ENCODE assay signal across 8 cellular contexts in the genomic region with DNA sequence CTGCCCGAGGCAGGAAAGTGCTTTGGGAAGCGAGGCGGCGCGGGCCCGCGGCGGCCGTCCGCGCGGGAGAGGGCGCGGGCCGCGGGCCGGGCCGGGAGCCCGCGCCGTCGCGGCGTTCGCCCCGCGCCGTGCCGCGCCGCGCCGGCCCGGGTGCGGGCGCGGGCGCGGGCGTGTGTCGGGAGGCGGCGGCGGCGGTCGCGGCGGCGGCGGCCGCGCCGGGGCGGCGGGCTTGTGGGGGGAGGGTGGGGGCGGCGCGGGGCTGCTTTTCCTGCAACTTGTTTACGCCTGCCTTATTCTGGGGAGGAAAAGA. TPM values are rescaled to one million over a fixed set of nuclear protein-coding genes. Genes with fewer than 3 reads are reported as not detected.
DNase-seq lines count a peak whose midpoint lies in the region; ATAC-seq and TF ChIP-seq lines count a peak whose summit lies in the region.

No MANE protein-coding gene starts in this region.

- H3K36me3 ChIP-seq in MG63 (no peaks in the 10 kb centered on the region), neuron (ENCODE audit: insufficient read depth, low read length) (no peaks in the 10 kb centered on the region)

- intact Hi-C loops in posterior vena cava (cut with DNase I): loop anchor here in 1 of 2 donors (10.0 kb wide), 1 partner anchor 425 kb away; no protein-coding TSS in a partner anchor

- peaks cover 21% of the 10 kb centered on the region for H3K4me1 Mint-ChIP-seq in endothelial cell (ENCODE audit: unreplicated experiment)

- peaks cover 9% of the 10 kb centered on the region for H3K36me3 Mint-ChIP-seq in endothelial cell (ENCODE audit: low read depth, unreplicated experiment)

- H3K4me1 ChIP-seq in neuron (ENCODE audit: insufficient read depth, low read length): peaks cover 9% of the 10 kb centered on the region

- ATAC-seq in GM18519 (IDR thresholded peaks at IDR 0.05; ENCODE audit: low FRiP score, unreplicated experiment) (no peak), esophagus mucosa (no peak)

- peak overlapping the region; percentile 89 for H2AFZ ChIP-seq in neuron (ENCODE audit: low read depth, low read length)

- H3K9me3 ChIP-seq in MG63 (no peaks in the 10 kb centered on the region), neuron (ENCODE audit: low read length) (no peaks in the 10 kb centered on the region)

- H3K27me3 ChIP-seq in MG63 (no peaks in the 10 kb centered on the region), neuron (ENCODE audit: insufficient read depth, low read length) (no peaks in the 10 kb centered on the region)

- no peak overlapping the region for H3K4me3 Mint-ChIP-seq in endothelial cell (ENCODE audit: unreplicated experiment)

- TF ChIP-seq CTCF in endothelial cell (IDR thresholded peaks at IDR 0.05; ENCODE audit: unreplicated experiment): no peak

- peaks cover 10% of the 10 kb centered on the region for H3K27me3 Mint-ChIP-seq in endothelial cell (ENCODE audit: unreplicated experiment)

- DNase-seq in COLO668 (lab: John Stamatoyannopoulos, UW; ENCODE audit: unreplicated experiment) (peak; percentile 24), MG63 (no peak), endothelial cell (ENCODE audit: low spot score) (peak; percentile 23), NCI-H345 treated with DMSO at 0.1 percent for 48 hours (lab: John Stamatoyannopoulos, UW; ENCODE audit: unreplicated experiment) (no peak), posterior vena cava (ENCODE audit: low spot score) (no peak)

- no peaks in the 10 kb centered on the region for H3K9me3 Mint-ChIP-seq in endothelial cell (ENCODE audit: unreplicated experiment)

- no peak overlapping the region for H3K27ac Mint-ChIP-seq in endothelial cell (ENCODE audit: unreplicated experiment)

- H3K4me3 ChIP-seq in MG63 (peak overlapping the region; percentile 70), neuron (ENCODE audit: low read length) (peak overlapping the region; percentile 85)

RNA-seq across cellular contexts. Expression of gene L3MBTL3, which starts 1.4 kb away (rescaled TPM):
- total RNA-seq in MG63 (2014; rRNA removed; shearing (Covaris generic); ENCODE audit: low replicate concordance): 2.9 and 3.5 TPM in 2 replicates
- 47.9 TPM for total RNA-seq in endothelial cell (ENCODE audit: unreplicated experiment)
- total RNA-seq in posterior vena cava: 10 to 100 TPM in 1 of 2 donors, 1 to 10 TPM in 1; 6.4 to 10.5 TPM
- total RNA-seq in esophagus mucosa: 2.5 TPM

Comparison
In these comparisons a context has a peak if more than half of its experiments do, and no peak if none do; other contexts are left out.
1. DNase-seq: peak in COLO668 (single experiment) and endothelial cell (single experiment); none in MG63 (single experiment), NCI-H345 treated with DMSO at 0.1 percent for 48 hours (single experiment) and posterior vena cava (single experiment).